ENCODE assay signal across 1 cellular context in genomic region chr10:51707821-51708424, GRCh38.
TF ChIP-seq lines count a peak whose summit lies in the region.

No MANE protein-coding gene starts in this region.

TF ChIP-seq in HepG2, 621 proteins besides CTCF, POLR2A, EP300 and RAD21 (continued from another document):
- TF ChIP-seq ZNF552 (CRISPR knock-in tag; IDR thresholded peaks at IDR 0.05; ENCODE audit: borderline replicate concordance) (no peak), ETS1 (CRISPR knock-in tag; IDR thresholded peaks at IDR 0.05) (no peak), ZNF101 (CRISPR knock-in tag; IDR thresholded peaks at IDR 0.05; ENCODE audit: borderline replicate concordance, low read depth) (no peak)
TF ChIP-seq in HepG2: peak in this region for 0.
